Comparison of ENCODE assay signal across 14 cellular contexts in the genomic region with DNA sequence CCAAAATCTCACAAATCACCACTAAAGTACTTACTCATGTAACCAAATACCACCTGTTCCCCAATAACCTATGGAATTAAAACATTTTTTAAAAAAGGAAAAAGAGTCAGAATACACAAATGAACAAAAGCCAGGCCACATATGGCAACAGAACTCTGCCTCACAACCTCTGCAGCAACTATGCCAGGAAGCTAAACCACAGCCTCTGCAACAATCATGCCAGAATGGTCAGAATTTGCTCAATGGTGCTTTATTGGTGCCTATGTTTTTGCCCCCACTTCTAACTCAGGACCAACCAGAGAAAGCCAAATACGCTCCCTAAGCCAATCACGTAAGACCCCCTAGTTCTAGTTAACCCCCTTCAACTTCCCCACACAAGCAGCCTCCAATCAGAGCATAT.
"Had no signal": no experiment of that assay in that cellular context is flagged by ENCODE, and none has a peak within 500 bp of the region (broad histone marks: within the 10 kb centered on the region; RNA-seq: fewer than 3 reads in every experiment).

No MANE protein-coding gene starts in this region.

- H3K27me3 Mint-ChIP-seq: activated naive CD4-positive, alpha-beta T cell treated with anti-CD3 and anti-CD28 coated beads, Interleukin-2, amount 50 U/mL, for 24 hours had no signal

- ATAC-seq: left cardiac atrium had no signal

- H3K4me1 Mint-ChIP-seq: activated naive CD4-positive, alpha-beta T cell treated with anti-CD3 and anti-CD28 coated beads, Interleukin-2, amount 50 U/mL, for 24 hours; mesothelial cell of epicardium had no signal

- H3K4me3 ChIP-seq: lung, sigmoid colon had no signal

- DNase-seq: activated CD4-positive, alpha-beta T cell treated with anti-CD3 and anti-CD28 coated beads, Interleukin-2, amount 50 U/mL, for 4 hours; activated effector memory CD4-positive, alpha-beta T cell treated with Interleukin-2 at 50 U/mL for 16 hours; activated T-cell treated with anti-CD3 and anti-CD28 coated beads, Interleukin-2, amount 50 U/mL, for 1 hour; amniotic stem cell; cerebellar nuclear complex; endodermal cell; glutamatergic neuron; left cardiac atrium; sigmoid colon; stimulated activated CD4-positive, alpha-beta T cell treated with anti-CD3 and anti-CD28 coated beads, Interleukin-12 subunit alpha, Interleukin-12 subunit beta, amount 100 ng/mL, for 4 hours; stimulated activated CD4-positive, alpha-beta T cell treated with anti-CD3 and anti-CD28 coated beads, Interleukin-2, amount 100 ng/mL, for 24 hours had no signal

- H3K36me3 Mint-ChIP-seq: activated naive CD4-positive, alpha-beta T cell treated with anti-CD3 and anti-CD28 coated beads, Interleukin-2, amount 50 U/mL, for 24 hours; mesothelial cell of epicardium had no signal

- H3K27ac Mint-ChIP-seq: activated naive CD4-positive, alpha-beta T cell treated with anti-CD3 and anti-CD28 coated beads, Interleukin-2, amount 50 U/mL, for 24 hours; endodermal cell; mesothelial cell of epicardium had no signal

- H3K4me3 Mint-ChIP-seq: activated naive CD4-positive, alpha-beta T cell treated with anti-CD3 and anti-CD28 coated beads, Interleukin-2, amount 50 U/mL, for 24 hours; endodermal cell; mesothelial cell of epicardium had no signal

- H3K9me3 Mint-ChIP-seq: activated naive CD4-positive, alpha-beta T cell treated with anti-CD3 and anti-CD28 coated beads, Interleukin-2, amount 50 U/mL, for 24 hours had no signal
